ENCODE assay signal across 20 cellular contexts in the genomic region with DNA sequence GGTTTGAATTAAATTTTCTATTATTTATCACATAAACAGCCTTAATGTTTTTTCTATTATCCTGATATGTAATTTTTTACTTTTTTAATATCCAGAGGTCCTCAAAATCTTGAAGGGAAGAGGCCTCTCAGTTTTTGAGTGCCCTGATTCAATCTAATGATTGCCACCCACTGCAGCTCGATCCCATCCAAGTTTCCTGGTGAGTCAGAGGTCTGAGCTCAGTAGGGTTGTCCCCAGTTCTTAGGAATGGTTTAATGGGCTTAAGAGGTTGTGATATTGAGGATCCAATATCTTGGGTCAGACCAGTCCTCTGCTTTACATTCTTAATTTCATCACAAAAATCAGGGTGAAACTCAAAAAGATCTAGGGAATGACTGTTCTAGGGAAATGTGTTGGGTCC.
DNase-seq lines count a peak whose midpoint lies in the region; ATAC-seq, FAIRE-seq and TF ChIP-seq lines count a peak whose summit lies in the region.
"Had no signal": no experiment of that assay in that cellular context is flagged by ENCODE, and none has a peak within 500 bp of the region (broad histone marks: within the 10 kb centered on the region; RNA-seq: fewer than 3 reads in every experiment).

No MANE protein-coding gene starts in this region.

- no peaks in the 10 kb centered on the region for H3F3A ChIP-seq in GM23248 (ENCODE audit: insufficient read depth)

- in situ Hi-C loops in GM23248 (cut with MboI) = no loop called here

- ATAC-seq in HG02759 (IDR thresholded peaks at IDR 0.05; ENCODE audit: unreplicated experiment) = no peak
- ATAC-seq: HepG2 had no signal

- H3K9me2 ChIP-seq in GM23248 (ENCODE audit: insufficient read depth) = no peaks in the 10 kb centered on the region

- no peaks in the 10 kb centered on the region; the same call in 1 of the 2 replicates for H3K4me1 ChIP-seq in GM23248 (ENCODE audit: insufficient read depth)
- H3K4me1 ChIP-seq: BE2C had no signal

- H3K4me3 ChIP-seq in GM23248 (no peak overlapping the region), epithelial cell of proximal tubule (ENCODE audit: low read depth, low read length) (no peak overlapping the region)
- H3K4me3 ChIP-seq: HAP-1 had no signal

- peak; percentile 26 for DNase-seq in GM23248
- DNase-seq in RCC 7860 (ENCODE audit: low spot score) = no peak
- peak; percentile 16 for DNase-seq in epithelial cell of proximal tubule (ENCODE audit: low read depth)
- peak; percentile 52 for DNase-seq in renal cortical epithelial cell (ENCODE audit: low read depth)
- no peak for DNase-seq in AG08396 (ENCODE audit: low spot score)
- DNase-seq in activated naive CD4-positive, alpha-beta T cell treated with anti-CD3 and anti-CD28 coated beads, Interleukin-2, amount 50 U/mL, for 16 hours = no peak
- no peak for DNase-seq in ureter (ENCODE audit: low spot score)
- DNase-seq: ACHN; BE2C; Caco-2; CD8-positive, alpha-beta memory T cell; DND-41; GDM1 had no signal

- peak; percentile 70 for FAIRE-seq in RCC 7860 (lab: Jason Lieb, UNC)
- FAIRE-seq: GM12892, H1, HepG2, HTR-8/SVneo had no signal

- H3K27me3 ChIP-seq in GM23248 (replicated peaks; ENCODE audit: insufficient read depth) = no peaks in the 10 kb centered on the region
- H3K27me3 ChIP-seq: BE2C had no signal

- no peak overlapping the region for H3K9ac ChIP-seq in GM23248

- H3K79me2 ChIP-seq in GM23248 (ENCODE audit: insufficient read depth) = no peaks in the 10 kb centered on the region

- H3K4me2 ChIP-seq in GM23248 (ENCODE audit: unreplicated experiment) = no peak overlapping the region

- WGBS in GM23248 (ENCODE audit: low coverage in 1 of 2, low lambda C conversion rate in 2 of 2, missing lambda C conversion rate in 2 of 2), 2 experiments = 0% methylated on average over 1 of the region's 1 CpG

- no peaks in the 10 kb centered on the region for H4K20me1 ChIP-seq in GM23248 (ENCODE audit: insufficient read depth)

- no peak overlapping the region for H3K27ac ChIP-seq in GM23248
- H3K27ac ChIP-seq: C4-2B had no signal

- H2AFZ ChIP-seq in GM23248 = no peak overlapping the region

- H3K36me3 ChIP-seq in GM23248 (ENCODE audit: low read depth) = no peaks in the 10 kb centered on the region
- H3K36me3 ChIP-seq: BE2C, HAP-1 had no signal

- TF ChIP-seq CTCF in epithelial cell of proximal tubule (conservative IDR thresholded peaks at IDR 0.05; ENCODE audit: low read depth, low read length) = no peak

- H3K9me3 ChIP-seq in GM23248 (ENCODE audit: low read depth) = no peaks in the 10 kb centered on the region
- H3K9me3 ChIP-seq: BE2C, Caco-2, HAP-1 had no signal

Comparison
In these comparisons a context has a peak if more than half of its experiments do, and no peak if none do; other contexts are left out.
1. DNase-seq: peak in GM23248 (single experiment), epithelial cell of proximal tubule (single experiment) and renal cortical epithelial cell (single experiment); none in RCC 7860 (single experiment), AG08396 (single experiment), activated naive CD4-positive, alpha-beta T cell treated with anti-CD3 and anti-CD28 coated beads, Interleukin-2, amount 50 U/mL, for 16 hours (single experiment) and ureter (single experiment).